12 cellular contexts compared by ENCODE assay signal in the genomic region with DNA sequence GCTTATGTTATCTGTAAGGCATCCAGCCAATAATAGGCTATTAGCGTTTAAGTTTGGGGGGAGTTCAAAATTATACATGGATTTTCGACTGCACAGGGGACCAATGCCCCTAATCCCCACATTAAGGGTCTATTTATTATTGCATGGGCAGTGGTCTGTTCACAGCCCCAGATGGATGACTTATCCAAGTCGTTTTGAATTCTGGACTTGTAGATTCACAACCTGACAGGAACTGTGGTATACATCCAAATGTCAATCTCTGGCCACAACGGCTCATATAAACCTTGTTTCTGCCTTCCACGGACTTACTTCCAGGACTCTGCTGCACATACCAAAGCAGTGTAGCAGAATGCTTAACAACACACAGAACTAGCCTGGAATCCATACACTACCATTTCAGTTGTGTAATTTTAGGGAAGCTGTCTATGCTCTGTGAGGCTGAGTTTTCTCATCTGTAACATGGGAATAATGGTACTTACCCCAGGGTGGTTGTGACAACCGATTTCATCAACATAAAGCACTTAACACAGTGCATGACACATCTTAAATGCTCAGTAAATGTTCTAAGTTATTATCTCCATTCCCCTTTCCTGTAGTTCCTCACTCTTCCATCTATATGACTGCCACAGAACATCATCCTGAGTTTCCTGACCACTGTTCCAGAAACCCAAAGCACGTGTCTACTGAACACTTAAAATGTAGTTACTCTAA. TPM values are rescaled to one million over a fixed set of nuclear protein-coding genes. Genes with fewer than 3 reads are reported as not detected.
DNase-seq lines count a peak whose midpoint lies in the region; ATAC-seq, FAIRE-seq and TF ChIP-seq lines count a peak whose summit lies in the region.
"Had no signal": no experiment of that assay in that cellular context is flagged by ENCODE, and none has a peak within 500 bp of the region (broad histone marks: within the 10 kb centered on the region; RNA-seq: fewer than 3 reads in every experiment).

No MANE protein-coding gene starts in this region.

- H3K36me3 ChIP-seq in kidney (ENCODE audit: control insufficient read depth in 1 of 2, insufficient read depth in 2 of 2, low read length in 2 of 2), result peaks cover 6 to 19% of the 10 kb centered on the region in 2 donors
- H3K36me3 ChIP-seq in stomach smooth muscle (ENCODE audit: control insufficient read depth in 2 of 2, insufficient read depth in 2 of 2, low read length in 2 of 2), result peaks cover 12% of the 10 kb centered on the region in 2 donors

- peak overlapping the region; percentile 10 for H3K27ac Mint-ChIP-seq in activated CD8-positive, alpha-beta memory T cell treated with anti-CD3 and anti-CD28 coated beads, Interleukin-2, amount 10 ng/mL, durations not matched to agents 7 days and 5 days
- no peak overlapping the region for H3K27ac Mint-ChIP-seq in activated naive CD8-positive, alpha-beta T cell
- H3K27ac Mint-ChIP-seq: dendritic cell treated with granulocyte-macrophage colony-stimulating factor and Interleukin-4, amounts not matched to agents 40 ng/mL and 50 ng/mL, for 4 days had no signal

- CTCF ChIA-PET in activated CD8-positive, alpha-beta memory T cell treated with anti-CD3 and anti-CD28 coated beads, Interleukin-2, amount 10 ng/mL, durations not matched to agents 7 days and 5 days (lab: Charles Lee), result no interaction called here

- H3K9ac ChIP-seq in kidney (ENCODE audit: low read length in 2 of 2) (no peak overlapping the region), stomach smooth muscle (ENCODE audit: low read length in 2 of 2) (peak overlapping the region; percentile 14 to 17)

- peaks cover 13% of the 10 kb centered on the region for H3K9me3 Mint-ChIP-seq in activated CD8-positive, alpha-beta memory T cell treated with anti-CD3 and anti-CD28 coated beads, Interleukin-2, amount 10 ng/mL, durations not matched to agents 7 days and 5 days (ENCODE audit: low read depth)
- peaks cover 13% of the 10 kb centered on the region for H3K9me3 Mint-ChIP-seq in activated naive CD8-positive, alpha-beta T cell (ENCODE audit: low read depth)

- peaks cover 22 to 26% of the 10 kb centered on the region in 2 donors for H3K4me1 ChIP-seq in kidney (ENCODE audit: control insufficient read depth in 1 of 2, insufficient read depth in 1 of 2, low read depth in 1 of 2, low read length in 2 of 2)
- peaks cover 29% of the 10 kb centered on the region for H3K4me1 ChIP-seq in stomach smooth muscle (ENCODE audit: control insufficient read depth, insufficient read depth, low read length)

- peak overlapping the region; percentile 49 to 97 for H3K4me3 ChIP-seq in kidney (ENCODE audit: low read length in 2 of 2)
- H3K4me3 ChIP-seq in stomach smooth muscle (ENCODE audit: low read length in 2 of 2), result peak overlapping the region; percentile 55 to 98

- no peak for TF ChIP-seq CTCF in kidney (IDR thresholded peaks at IDR 0.05; ENCODE audit: borderline replicate concordance, extremely low read depth, insufficient read depth)

- peaks cover 64% of the 10 kb centered on the region for H3K36me3 Mint-ChIP-seq in activated CD8-positive, alpha-beta memory T cell treated with anti-CD3 and anti-CD28 coated beads, Interleukin-2, amount 10 ng/mL, durations not matched to agents 7 days and 5 days
- peaks cover 37% of the 10 kb centered on the region for H3K36me3 Mint-ChIP-seq in activated naive CD8-positive, alpha-beta T cell

- peaks cover 0 to 14% of the 10 kb centered on the region in 2 donors for H3K9me3 ChIP-seq in kidney (ENCODE audit: control insufficient read depth in 1 of 2, low read length in 2 of 2)
- peaks cover 0 to 3% of the 10 kb centered on the region in 2 donors for H3K9me3 ChIP-seq in stomach smooth muscle (ENCODE audit: control insufficient read depth in 2 of 2, low read length in 2 of 2)

- H3K4me1 Mint-ChIP-seq in activated CD8-positive, alpha-beta memory T cell treated with anti-CD3 and anti-CD28 coated beads, Interleukin-2, amount 10 ng/mL, durations not matched to agents 7 days and 5 days, result peaks cover 56% of the 10 kb centered on the region
- peaks cover 65% of the 10 kb centered on the region for H3K4me1 Mint-ChIP-seq in activated naive CD8-positive, alpha-beta T cell (ENCODE audit: low read depth)

- intact Hi-C loops in kidney (cut with DNase I), result no loop called here

- H3K27me3 ChIP-seq in stomach smooth muscle (ENCODE audit: control insufficient read depth in 1 of 2, insufficient read depth in 2 of 2, low read length in 2 of 2), result no peaks in the 10 kb centered on the region

- H3K27ac ChIP-seq in kidney (ENCODE audit: low read depth in 2 of 2, low read length in 2 of 2) (no peak overlapping the region), stomach smooth muscle (ENCODE audit: low read length) (no peak overlapping the region)

- DNase-seq in activated CD8-positive, alpha-beta memory T cell treated with anti-CD3 and anti-CD28 coated beads, Interleukin-2, amount 10 ng/mL, durations not matched to agents 7 days and 5 days, result no peak
- no peak for DNase-seq in activated CD8-positive, alpha-beta memory T cell treated with anti-CD3 and anti-CD28 coated beads for 24 hours
- DNase-seq in kidney, result no peak
- no peak for DNase-seq in DMS114 treated with DMSO at 0.1 percent for 48 hours (lab: John Stamatoyannopoulos, UW; ENCODE audit: unreplicated experiment)
- DNase-seq: NCI-H1092 treated with DMSO at 0.1 percent for 48 hours; stimulated activated CD4-positive, alpha-beta T cell treated with anti-CD3 and anti-CD28 coated beads, Interleukin-15, amount 100 ng/mL, for 24 hours had no signal

- no peaks in the 10 kb centered on the region for H3K27me3 Mint-ChIP-seq in activated CD8-positive, alpha-beta memory T cell treated with anti-CD3 and anti-CD28 coated beads, Interleukin-2, amount 10 ng/mL, durations not matched to agents 7 days and 5 days
- no peaks in the 10 kb centered on the region for H3K27me3 Mint-ChIP-seq in activated naive CD8-positive, alpha-beta T cell
- H3K27me3 Mint-ChIP-seq: dendritic cell treated with granulocyte-macrophage colony-stimulating factor and Interleukin-4, amounts not matched to agents 40 ng/mL and 50 ng/mL, for 4 days had no signal

- no peak for ATAC-seq in activated CD8-positive, alpha-beta memory T cell treated with anti-CD3 and anti-CD28 coated beads, Interleukin-2, amount 10 ng/mL, durations not matched to agents 7 days and 5 days
- ATAC-seq in HG02763 (IDR thresholded peaks at IDR 0.05; ENCODE audit: unreplicated experiment) (no peak), HG03135 (IDR thresholded peaks at IDR 0.05; ENCODE audit: unreplicated experiment) (no peak)
- ATAC-seq: Panc1 had no signal

- peak overlapping the region; percentile 40 for H3K4me3 Mint-ChIP-seq in activated CD8-positive, alpha-beta memory T cell treated with anti-CD3 and anti-CD28 coated beads, Interleukin-2, amount 10 ng/mL, durations not matched to agents 7 days and 5 days
- H3K4me3 Mint-ChIP-seq in activated naive CD8-positive, alpha-beta T cell, result peak overlapping the region; percentile 100
- H3K4me3 Mint-ChIP-seq: dendritic cell treated with granulocyte-macrophage colony-stimulating factor and Interleukin-4, amounts not matched to agents 40 ng/mL and 50 ng/mL, for 4 days had no signal

- no peak for FAIRE-seq in kidney (lab: Jason Lieb, UNC)

RNA-seq across cellular contexts. Expression of a gene that starts 3.7 kb away (rescaled TPM):
- 100 to 1,000 TPM; 211 to 244 TPM for total RNA-seq in activated CD8-positive, alpha-beta memory T cell treated with anti-CD3 and anti-CD28 coated beads, Interleukin-2, amount 10 ng/mL, durations not matched to agents 7 days and 5 days
- total RNA-seq in kidney, result 193 TPM
- polyA plus RNA-seq in kidney (ENCODE audit: insufficient read depth, low read depth, low replicate concordance), result 139 TPM

RNA-seq across cellular contexts. Expression of a gene that starts 3.8 kb away (rescaled TPM):
- total RNA-seq in activated CD8-positive, alpha-beta memory T cell treated with anti-CD3 and anti-CD28 coated beads, Interleukin-2, amount 10 ng/mL, durations not matched to agents 7 days and 5 days, result 10 to 100 TPM; 42.8 to 55.4 TPM
- 22.5 TPM for total RNA-seq in kidney
- polyA plus RNA-seq in kidney (ENCODE audit: insufficient read depth, low read depth, low replicate concordance), result 30.6 TPM

RNA-seq across cellular contexts. Expression of a gene that starts 33.3 kb away (rescaled TPM):
- 100 to 1,000 TPM in 1 of 2 experiments, 10 to 100 TPM in 1; 81.5 to 325 TPM for total RNA-seq in activated CD8-positive, alpha-beta memory T cell treated with anti-CD3 and anti-CD28 coated beads, Interleukin-2, amount 10 ng/mL, durations not matched to agents 7 days and 5 days
- 143 TPM for total RNA-seq in kidney
- polyA plus RNA-seq in kidney (ENCODE audit: insufficient read depth, low read depth, low replicate concordance), result 356 TPM

RNA-seq across cellular contexts. Expression of a gene that starts 51.1 kb away (rescaled TPM):
- 1 to 10 TPM; 3.4 to 4.2 TPM for total RNA-seq in activated CD8-positive, alpha-beta memory T cell treated with anti-CD3 and anti-CD28 coated beads, Interleukin-2, amount 10 ng/mL, durations not matched to agents 7 days and 5 days
- 1.1 TPM for total RNA-seq in kidney
- polyA plus RNA-seq in kidney (ENCODE audit: insufficient read depth, low read depth, low replicate concordance), result 1.6 TPM

RNA-seq across cellular contexts. Expression of a gene that starts 52.1 kb away (rescaled TPM):
- total RNA-seq in activated CD8-positive, alpha-beta memory T cell treated with anti-CD3 and anti-CD28 coated beads, Interleukin-2, amount 10 ng/mL, durations not matched to agents 7 days and 5 days, result 100 to 1,000 TPM in 1 of 2 experiments, 10 to 100 TPM in 1; 95.5 to 112 TPM
- 28.2 TPM for total RNA-seq in kidney
- 223 TPM for polyA plus RNA-seq in kidney (ENCODE audit: insufficient read depth, low read depth, low replicate concordance)

Comparison
In these comparisons a context has a peak if more than half of its experiments do, and no peak if none do; other contexts are left out.
1. H3K9ac ChIP-seq: peak in stomach smooth muscle (2 of 2); none in kidney (0 of 2).